In the genomic region with DNA sequence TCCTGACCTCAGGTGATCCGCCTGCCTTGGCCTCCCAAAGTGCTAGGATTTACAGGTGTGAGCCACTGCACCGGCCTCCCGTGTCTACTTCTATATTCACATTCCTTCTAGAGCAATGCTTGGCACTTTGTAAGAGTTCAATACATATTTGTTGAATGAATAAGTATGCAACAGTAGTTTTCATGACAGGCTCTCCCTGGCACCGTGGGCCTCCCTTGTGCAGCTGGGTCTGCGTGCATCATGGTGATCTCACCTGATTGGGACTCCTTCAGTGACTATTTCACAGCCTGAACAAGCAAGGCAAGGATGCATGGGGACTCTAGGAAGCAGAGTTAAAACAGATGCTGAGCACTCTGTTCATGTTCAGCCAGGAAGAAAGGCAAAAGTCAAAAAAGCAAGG, we compare ENCODE assay signal across 28 cellular contexts. TPM values are rescaled to one million over a fixed set of nuclear protein-coding genes. Genes with fewer than 3 reads are reported as not detected.
A peak's percentile ranks its signal among the peaks of the same experiment; 100 is the strongest.
DNase-seq lines count a peak whose midpoint lies in the region; ATAC-seq, FAIRE-seq and TF ChIP-seq lines count a peak whose summit lies in the region.
"Had no signal": no experiment of that assay in that cellular context is flagged by ENCODE, and none has a peak within 500 bp of the region (broad histone marks: within the 10 kb centered on the region; RNA-seq: fewer than 3 reads in every experiment).

No MANE protein-coding gene starts in this region.

- POLR2A ChIA-PET in A549 (lab: Yijun Ruan, JAX) (no interaction called here), HEK293 (lab: Yijun Ruan, JAX) (no interaction called here), WTC11 (lab: Charles Lee) (interaction anchor here (0.7 kb wide), 2 partner anchors 51 to 182 kb away, joined by 3 to 5 read pairs; no protein-coding TSS in a partner anchor)

- H3K9me3 Mint-ChIP-seq in astrocyte (ENCODE audit: unreplicated experiment) = peaks cover 2% of the 10 kb centered on the region
- H3K9me3 Mint-ChIP-seq in WTC11 = no peaks in the 10 kb centered on the region
- H3K9me3 Mint-ChIP-seq: stimulated activated naive CD8-positive, alpha-beta T cell treated with anti-CD3 and anti-CD28 coated beads, Interleukin-15, amount 100 ng/mL, for 72 hours; T-cell; type B pancreatic cell had no signal

- no peaks in the 10 kb centered on the region for H3K79me2 ChIP-seq in astrocyte (ENCODE audit: insufficient read depth, low read length)
- H3K79me2 ChIP-seq: hepatocyte had no signal

- H3K4me2 ChIP-seq in A549 (no peak overlapping the region), astrocyte (ENCODE audit: low read length) (no peak overlapping the region)
- H3K4me2 ChIP-seq: hepatocyte had no signal

- FAIRE-seq in A549 (lab: Jason Lieb, UNC) (no peak), astrocyte (lab: Jason Lieb, UNC) (no peak)
- FAIRE-seq: GM12891, K562 had no signal

- no peak overlapping the region for H3K4me3 ChIP-seq in A549
- H3K4me3 ChIP-seq in HEK293 (ENCODE audit: low read depth, low read length) = no peak overlapping the region
- H3K4me3 ChIP-seq in astrocyte (ENCODE audit: insufficient read depth, low read depth, low read length) = no peak overlapping the region
- H3K4me3 ChIP-seq: hepatocyte, K562, prostate gland, skin epidermis had no signal

- H3K4me1 ChIP-seq in A549 = peaks cover 18% of the 10 kb centered on the region
- no peaks in the 10 kb centered on the region for H3K4me1 ChIP-seq in HEK293 (ENCODE audit: control insufficient read depth, insufficient read depth, low read length)
- no peaks in the 10 kb centered on the region for H3K4me1 ChIP-seq in astrocyte (ENCODE audit: insufficient read depth, low read length)
- H3K4me1 ChIP-seq in foreskin keratinocyte = no peaks in the 10 kb centered on the region
- H3K4me1 ChIP-seq: prostate gland had no signal

- no peak for TF ChIP-seq EP300 in A549 (IDR thresholded peaks at IDR 0.05)

- H3K4me1 Mint-ChIP-seq in astrocyte (ENCODE audit: low read depth, unreplicated experiment) (peaks cover 4% of the 10 kb centered on the region), WTC11 (peaks cover 10% of the 10 kb centered on the region)
- H3K4me1 Mint-ChIP-seq: stimulated activated naive CD8-positive, alpha-beta T cell treated with anti-CD3 and anti-CD28 coated beads, Interleukin-15, amount 100 ng/mL, for 72 hours had no signal

- no peak for TF ChIP-seq POLR2A in A549 (IDR thresholded peaks at IDR 0.05; ENCODE audit: low read length)

- peaks cover 27% of the 10 kb centered on the region for H3K27me3 Mint-ChIP-seq in astrocyte (ENCODE audit: low read depth, unreplicated experiment)
- H3K27me3 Mint-ChIP-seq in WTC11 (ENCODE audit: low read depth) = peaks cover 24% of the 10 kb centered on the region

- 59% methylated on average over 5 of the region's 5 CpGs for WGBS in A549 (ENCODE audit: missing lambda C conversion rate)

- ATAC-seq in A549 = no peak; a peak in 1 of 6 replicates
- ATAC-seq in foreskin keratinocyte = peak; percentile 81
- no peak for ATAC-seq in WTC11
- ATAC-seq in GM21723 (IDR thresholded peaks at IDR 0.05; ENCODE audit: unreplicated experiment) = no peak
- ATAC-seq: HCT116; K562; Right ventricle myocardium inferior; stimulated activated naive CD8-positive, alpha-beta T cell treated with anti-CD3 and anti-CD28 coated beads, Interleukin-15, amount 100 ng/mL, for 72 hours; T-cell had no signal

- H3K27me3 ChIP-seq in astrocyte (ENCODE audit: insufficient read depth, low read length) (peaks cover 50% of the 10 kb centered on the region), foreskin keratinocyte (peaks cover 24% of the 10 kb centered on the region)

- H2AFZ ChIP-seq in astrocyte (ENCODE audit: low read depth, low read length) = no peak overlapping the region
- H2AFZ ChIP-seq: hepatocyte had no signal

- TF ChIP-seq CTCF in A549 (IDR thresholded peaks at IDR 0.05) = no peak
- TF ChIP-seq CTCF in HEK293 (tag by site-specific recombination; IDR thresholded peaks at IDR 0.05) = no peak
- TF ChIP-seq CTCF in astrocyte (IDR thresholded peaks at IDR 0.05; ENCODE audit: insufficient read depth, low read depth, low read length) = no peak
- no peak for TF ChIP-seq CTCF in foreskin keratinocyte (conservative IDR thresholded peaks at IDR 0.05)
- TF ChIP-seq CTCF in WTC11 (IDR thresholded peaks at IDR 0.05) = no peak

- CTCF ChIA-PET in A549 (lab: Yijun Ruan, JAX) = interaction anchor here (0.7 kb wide), 1 partner anchor 37 kb away, joined by 3 read pairs; no protein-coding TSS in a partner anchor
- CTCF ChIA-PET in HEK293 (lab: Yijun Ruan, JAX) = no interaction called here
- CTCF ChIA-PET in WTC11 (lab: Charles Lee) = no interaction called here

- H3K27ac ChIP-seq in A549 (peak overlapping the region; percentile 22 to 26; a peak in 1 of 6 replicates), HEK293 (ENCODE audit: extremely low read depth, low read depth, low read length) (no peak overlapping the region), astrocyte (ENCODE audit: low read depth, low read length) (peak overlapping the region; percentile 19), foreskin keratinocyte (no peak overlapping the region)
- H3K27ac ChIP-seq: hepatocyte, HL-60, prostate gland, skin epidermis had no signal

- H3K27ac Mint-ChIP-seq in astrocyte (ENCODE audit: unreplicated experiment) = peak overlapping the region; percentile 84
- no peak overlapping the region for H3K27ac Mint-ChIP-seq in WTC11
- H3K27ac Mint-ChIP-seq: nephron progenitor cell; stimulated activated naive CD8-positive, alpha-beta T cell treated with anti-CD3 and anti-CD28 coated beads, Interleukin-15, amount 100 ng/mL, for 72 hours; T-cell; type B pancreatic cell had no signal

- H3K9me3 ChIP-seq in A549 = no peaks in the 10 kb centered on the region
- no peaks in the 10 kb centered on the region for H3K9me3 ChIP-seq in HEK293 (ENCODE audit: control insufficient read depth, insufficient read depth, low read depth, low read length)
- H3K9me3 ChIP-seq in astrocyte (ENCODE audit: insufficient read depth, low read depth, low read length) = no peaks in the 10 kb centered on the region
- H3K9me3 ChIP-seq: prostate gland had no signal

- H3K4me3 Mint-ChIP-seq in astrocyte (ENCODE audit: unreplicated experiment) = peak overlapping the region; percentile 50
- no peak overlapping the region for H3K4me3 Mint-ChIP-seq in WTC11
- H3K4me3 Mint-ChIP-seq: nephron progenitor cell; stimulated activated naive CD8-positive, alpha-beta T cell treated with anti-CD3 and anti-CD28 coated beads, Interleukin-15, amount 100 ng/mL, for 72 hours; T-cell; type B pancreatic cell had no signal

- H3K36me3 Mint-ChIP-seq in astrocyte (ENCODE audit: low read depth, unreplicated experiment) (no peaks in the 10 kb centered on the region), WTC11 (no peaks in the 10 kb centered on the region)
- H3K36me3 Mint-ChIP-seq: T-cell, type B pancreatic cell had no signal

- H3K9ac ChIP-seq in astrocyte (ENCODE audit: low read length) = no peak overlapping the region

- no peak for TF ChIP-seq RAD21 in A549 (conservative IDR thresholded peaks at IDR 0.05 in 1 of 2, IDR thresholded peaks at IDR 0.05 in 1 of 2)

- intact Hi-C loops in posterior cingulate gyrus (cut with DNase I) = no loop called here

- peaks cover 3% of the 10 kb centered on the region for H4K20me1 ChIP-seq in astrocyte (ENCODE audit: insufficient read depth, low read length)

- DNase-seq in A549 (ENCODE audit: low read depth in 1 of 2, low spot score in 1 of 2) (no peak), astrocyte (ENCODE audit: low read depth) (peak; percentile 32), foreskin keratinocyte (peak; percentile 71 to 90), NCI-H748 (lab: John Stamatoyannopoulos, UW; ENCODE audit: unreplicated experiment) (no peak), posterior cingulate gyrus (no peak), WTC11 (ENCODE audit: low spot score) (no peak)
- DNase-seq: 8988T; activated CD4-positive, alpha-beta T cell treated with anti-CD3 and anti-CD28 coated beads, Interleukin-2, amount 50 U/mL, for 4 hours; activated gamma-delta T cell treated with Interleukin-2 at 50 U/mL for 16 hours; aorta; DMS 273 treated with DMSO at 0.1 percent for 48 hours; NCI-H2029 treated with DMSO at 0.1 percent for 48 hours; NCI-H510A; nephron progenitor cell; stimulated activated CD4-positive, alpha-beta T cell treated with anti-CD3 and anti-CD28 coated beads, Interleukin-2, amount 100 ng/mL, for 48 hours; stimulated activated naive CD8-positive, alpha-beta T cell treated with anti-CD3 and anti-CD28 coated beads, Interleukin-15, amount 100 ng/mL, for 72 hours; T-cell had no signal

- H3K36me3 ChIP-seq in HEK293 (ENCODE audit: control insufficient read depth in 2 of 2, insufficient read depth in 1 of 2, low read length in 2 of 2) = no peaks in the 10 kb centered on the region
- H3K36me3 ChIP-seq in astrocyte (ENCODE audit: insufficient read depth, low read length) = no peaks in the 10 kb centered on the region
- H3K36me3 ChIP-seq: prostate gland had no signal

TF ChIP-seq in A549, 52 proteins besides CTCF, POLR2A, EP300 and RAD21 (continues in another document):
- TF ChIP-seq SMC3 (IDR thresholded peaks at IDR 0.05) = no peak

TF ChIP-seq in HEK293, 187 proteins besides CTCF, POLR2A, EP300 and RAD21 (continues in another document):
- TF ChIP-seq SCRT1 (tag by site-specific recombination; IDR thresholded peaks at IDR 0.05; ENCODE audit: borderline replicate concordance) = no peak
- no peak for TF ChIP-seq MEIS1 (CRISPR knock-in tag; IDR thresholded peaks at IDR 0.05; ENCODE audit: borderline replicate concordance)

RNA-seq across cellular contexts. Expression of a gene that starts 6.8 kb away (rescaled TPM):
- polyA plus RNA-seq in A549 (2011; rRNA removed) (6.4 and 6.6 TPM in 2 replicates), A549 (2017; fragmentation: RNase III; extraction: RNeasy Plus Mini Kit Qiagen cat#74134 plus additional on column Dnase treatment) (3.5 to 4.1 TPM (median 4.0 TPM) in 3 replicates), foreskin keratinocyte (0.86 and 1.2 TPM in 2 replicates)
- polyA plus RNA-seq in A549 (2012; cell fraction: cytosol; rRNA removed) = 1.6 and 1.9 TPM in 2 replicates
- polyA plus RNA-seq in A549 (2012; cell fraction: nucleus; rRNA removed) = 1.6 and 2.5 TPM in 2 replicates
- 9.8 and 10.5 TPM in 2 replicates for polyA minus RNA-seq in A549 (2011; rRNA and poly(A)+ RNA removed)
- total RNA-seq in astrocyte (13.3 and 14.7 TPM in 2 replicates), foreskin keratinocyte (3.9 and 4.3 TPM in 2 replicates), WTC11 (2021) (15.9 to 18.4 TPM (median 16.9 TPM) in 3 replicates)

RNA-seq across cellular contexts. Expression of a gene that starts 48.8 kb away (rescaled TPM):
- 9.9 and 11.7 TPM in 2 replicates for polyA plus RNA-seq in A549 (2011; rRNA removed)
- 1.8 and 2.2 TPM in 2 replicates for polyA plus RNA-seq in A549 (2012; cell fraction: cytosol; rRNA removed)
- 2.6 and 3.6 TPM in 2 replicates for polyA plus RNA-seq in A549 (2012; cell fraction: nucleus; rRNA removed)
- polyA plus RNA-seq in A549 (2017; fragmentation: RNase III; extraction: RNeasy Plus Mini Kit Qiagen cat#74134 plus additional on column Dnase treatment) = 6.1 to 9.7 TPM (median 7.7 TPM) in 3 replicates
- polyA minus RNA-seq in A549 (2011; rRNA and poly(A)+ RNA removed) = 7.1 and 8.6 TPM in 2 replicates
- 21.5 and 23.5 TPM in 2 replicates for total RNA-seq in astrocyte
- 7.9 and 10.5 TPM in 2 replicates for total RNA-seq in foreskin keratinocyte
- polyA plus RNA-seq in foreskin keratinocyte = 1.6 and 3.0 TPM in 2 replicates
- 13.6 to 23.8 TPM (median 14.7 TPM) in 3 replicates for total RNA-seq in WTC11 (2021)

Comparison
In these comparisons a context has a peak if more than half of its experiments do, and no peak if none do; other contexts are left out.
1. DNase-seq: peak in astrocyte (single experiment) and foreskin keratinocyte (2 of 2); none in A549 (0 of 2), NCI-H748 (single experiment), posterior cingulate gyrus (0 of 10) and WTC11 (single experiment).
2. H3K27ac ChIP-seq: peak in A549 (2 of 2) and astrocyte (single experiment); none in HEK293 (single experiment) and foreskin keratinocyte (single experiment).